ENCODE assay signal across 1 cellular context in the genomic region with DNA sequence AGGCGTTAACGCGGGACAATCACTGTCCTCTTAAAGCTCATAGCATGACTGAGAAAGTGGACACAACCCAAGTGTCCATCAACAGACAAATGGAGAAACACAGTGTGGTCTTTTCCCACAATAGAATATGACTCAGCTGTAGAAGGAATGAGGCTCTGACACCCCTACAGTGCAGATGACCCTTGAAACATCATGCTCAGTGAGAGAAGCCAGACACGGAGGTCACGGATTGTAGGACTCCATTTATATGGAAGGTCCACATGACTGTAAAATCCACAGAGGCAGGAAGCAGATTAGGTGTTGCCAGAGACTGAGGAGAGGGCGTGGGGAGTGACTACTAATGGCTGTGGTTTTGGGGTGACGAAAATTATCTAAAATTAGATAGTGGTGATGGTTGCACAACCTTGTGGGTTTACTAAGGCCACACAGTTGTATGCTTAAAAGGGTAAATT.
TF ChIP-seq lines count a peak whose summit lies in the region.

No MANE protein-coding gene starts in this region.

TF ChIP-seq in K562, 482 proteins besides CTCF, POLR2A, EP300 and RAD21 (continued from another document and continues in another):
- TF ChIP-seq ZNF592 (IDR thresholded peaks at IDR 0.05), result no peak
- no peak for TF ChIP-seq ZFP30 (CRISPR knock-in tag; IDR thresholded peaks at IDR 0.05; ENCODE audit: borderline replicate concordance)
- 0 out of 2 replicates have a peak, but pooled peaks have one; percentile 45 for TF ChIP-seq KAT7 (CRISPR knock-in tag; IDR thresholded peaks at IDR 0.05; ENCODE audit: borderline replicate concordance)
- TF ChIP-seq DMBX1 (CRISPR knock-in tag; IDR thresholded peaks at IDR 0.05; ENCODE audit: borderline replicate concordance), result no peak
- no peak for TF ChIP-seq ZSCAN32 (CRISPR knock-in tag; IDR thresholded peaks at IDR 0.05)
- no peak for TF ChIP-seq GATA2 (CRISPR knock-in tag; IDR thresholded peaks at IDR 0.05)
- TF ChIP-seq ZNF79 (CRISPR knock-in tag; IDR thresholded peaks at IDR 0.05; ENCODE audit: low read depth), result no peak
- TF ChIP-seq RNF2 (IDR thresholded peaks at IDR 0.05), result peak; percentile 65; the same call in 1 of the 2 replicates
- TF ChIP-seq ZNF785 (CRISPR knock-in tag; IDR thresholded peaks at IDR 0.05), result no peak
- TF ChIP-seq CSDE1 (IDR thresholded peaks at IDR 0.05), result no peak
- TF ChIP-seq DPF2 (IDR thresholded peaks at IDR 0.05), result peak; percentile 47
- TF ChIP-seq, protein P1, sequence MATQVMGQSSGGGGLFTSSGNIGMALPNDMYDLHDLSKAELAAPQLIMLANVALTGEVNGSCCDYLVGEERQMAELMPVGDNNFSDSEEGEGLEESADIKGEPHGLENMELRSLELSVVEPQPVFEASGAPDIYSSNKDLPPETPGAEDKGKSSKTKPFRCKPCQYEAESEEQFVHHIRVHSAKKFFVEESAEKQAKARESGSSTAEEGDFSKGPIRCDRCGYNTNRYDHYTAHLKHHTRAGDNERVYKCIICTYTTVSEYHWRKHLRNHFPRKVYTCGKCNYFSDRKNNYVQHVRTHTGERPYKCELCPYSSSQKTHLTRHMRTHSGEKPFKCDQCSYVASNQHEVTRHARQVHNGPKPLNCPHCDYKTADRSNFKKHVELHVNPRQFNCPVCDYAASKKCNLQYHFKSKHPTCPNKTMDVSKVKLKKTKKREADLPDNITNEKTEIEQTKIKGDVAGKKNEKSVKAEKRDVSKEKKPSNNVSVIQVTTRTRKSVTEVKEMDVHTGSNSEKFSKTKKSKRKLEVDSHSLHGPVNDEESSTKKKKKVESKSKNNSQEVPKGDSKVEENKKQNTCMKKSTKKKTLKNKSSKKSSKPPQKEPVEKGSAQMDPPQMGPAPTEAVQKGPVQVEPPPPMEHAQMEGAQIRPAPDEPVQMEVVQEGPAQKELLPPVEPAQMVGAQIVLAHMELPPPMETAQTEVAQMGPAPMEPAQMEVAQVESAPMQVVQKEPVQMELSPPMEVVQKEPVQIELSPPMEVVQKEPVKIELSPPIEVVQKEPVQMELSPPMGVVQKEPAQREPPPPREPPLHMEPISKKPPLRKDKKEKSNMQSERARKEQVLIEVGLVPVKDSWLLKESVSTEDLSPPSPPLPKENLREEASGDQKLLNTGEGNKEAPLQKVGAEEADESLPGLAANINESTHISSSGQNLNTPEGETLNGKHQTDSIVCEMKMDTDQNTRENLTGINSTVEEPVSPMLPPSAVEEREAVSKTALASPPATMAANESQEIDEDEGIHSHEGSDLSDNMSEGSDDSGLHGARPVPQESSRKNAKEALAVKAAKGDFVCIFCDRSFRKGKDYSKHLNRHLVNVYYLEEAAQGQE (CRISPR knock-in tag; IDR thresholded peaks at IDR 0.05; ENCODE audit: low read depth), result no peak
- TF ChIP-seq, protein P2, sequence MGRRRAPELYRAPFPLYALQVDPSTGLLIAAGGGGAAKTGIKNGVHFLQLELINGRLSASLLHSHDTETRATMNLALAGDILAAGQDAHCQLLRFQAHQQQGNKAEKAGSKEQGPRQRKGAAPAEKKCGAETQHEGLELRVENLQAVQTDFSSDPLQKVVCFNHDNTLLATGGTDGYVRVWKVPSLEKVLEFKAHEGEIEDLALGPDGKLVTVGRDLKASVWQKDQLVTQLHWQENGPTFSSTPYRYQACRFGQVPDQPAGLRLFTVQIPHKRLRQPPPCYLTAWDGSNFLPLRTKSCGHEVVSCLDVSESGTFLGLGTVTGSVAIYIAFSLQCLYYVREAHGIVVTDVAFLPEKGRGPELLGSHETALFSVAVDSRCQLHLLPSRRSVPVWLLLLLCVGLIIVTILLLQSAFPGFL (CRISPR knock-in tag; IDR thresholded peaks at IDR 0.05), result no peak
- TF ChIP-seq ZNF431 (CRISPR knock-in tag; IDR thresholded peaks at IDR 0.05), result no peak
- TF ChIP-seq MLLT1 (IDR thresholded peaks at IDR 0.05), result peak in 1 of 2 experiments; percentile 84; a peak in 2 of 4 replicates
- TF ChIP-seq SRSF7 (optimal IDR thresholded peaks at IDR 0.05; ENCODE audit: low read depth, low read length), result no peak
- TF ChIP-seq, protein P3, sequence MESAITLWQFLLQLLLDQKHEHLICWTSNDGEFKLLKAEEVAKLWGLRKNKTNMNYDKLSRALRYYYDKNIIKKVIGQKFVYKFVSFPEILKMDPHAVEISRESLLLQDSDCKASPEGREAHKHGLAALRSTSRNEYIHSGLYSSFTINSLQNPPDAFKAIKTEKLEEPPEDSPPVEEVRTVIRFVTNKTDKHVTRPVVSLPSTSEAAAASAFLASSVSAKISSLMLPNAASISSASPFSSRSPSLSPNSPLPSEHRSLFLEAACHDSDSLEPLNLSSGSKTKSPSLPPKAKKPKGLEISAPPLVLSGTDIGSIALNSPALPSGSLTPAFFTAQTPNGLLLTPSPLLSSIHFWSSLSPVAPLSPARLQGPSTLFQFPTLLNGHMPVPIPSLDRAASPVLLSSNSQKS (CRISPR knock-in tag; IDR thresholded peaks at IDR 0.05), result no peak
- peak; percentile 35; the same call in 1 of the 2 replicates for TF ChIP-seq TEAD4 (IDR thresholded peaks at IDR 0.05; ENCODE audit: low read length)
- TF ChIP-seq TEAD4 (CRISPR knock-in tag; IDR thresholded peaks at IDR 0.05; ENCODE audit: borderline replicate concordance), result no peak
- 0 out of 2 replicates have a peak, but pooled peaks have one; percentile 7 for TF ChIP-seq KLF16 (IDR thresholded peaks at IDR 0.05)
- peak; percentile 63; the same call in 1 of the 2 replicates for TF ChIP-seq ZNF766 (CRISPR knock-in tag; conservative IDR thresholded peaks at IDR 0.05)
- peak in 1 of 3 experiments; percentile 52 for TF ChIP-seq YY1 (IDR thresholded peaks at IDR 0.05; ENCODE audit: borderline replicate concordance in 1 of 3, control insufficient read depth in 1 of 3, extremely low read depth in 1 of 3, insufficient read depth in 3 of 3, insufficient read length in 1 of 3, insufficient replicate concordance in 2 of 3, low read depth in 1 of 3, low read length in 2 of 3)
- TF ChIP-seq CREM (IDR thresholded peaks at IDR 0.05; ENCODE audit: low read depth), result peak; percentile 70
- no peak for TF ChIP-seq ZNF395 (CRISPR knock-in tag; IDR thresholded peaks at IDR 0.05)
- no peak for TF ChIP-seq KDM5B (IDR thresholded peaks at IDR 0.05; ENCODE audit: insufficient replicate concordance, low read depth, low read length)
- TF ChIP-seq, protein P4, sequence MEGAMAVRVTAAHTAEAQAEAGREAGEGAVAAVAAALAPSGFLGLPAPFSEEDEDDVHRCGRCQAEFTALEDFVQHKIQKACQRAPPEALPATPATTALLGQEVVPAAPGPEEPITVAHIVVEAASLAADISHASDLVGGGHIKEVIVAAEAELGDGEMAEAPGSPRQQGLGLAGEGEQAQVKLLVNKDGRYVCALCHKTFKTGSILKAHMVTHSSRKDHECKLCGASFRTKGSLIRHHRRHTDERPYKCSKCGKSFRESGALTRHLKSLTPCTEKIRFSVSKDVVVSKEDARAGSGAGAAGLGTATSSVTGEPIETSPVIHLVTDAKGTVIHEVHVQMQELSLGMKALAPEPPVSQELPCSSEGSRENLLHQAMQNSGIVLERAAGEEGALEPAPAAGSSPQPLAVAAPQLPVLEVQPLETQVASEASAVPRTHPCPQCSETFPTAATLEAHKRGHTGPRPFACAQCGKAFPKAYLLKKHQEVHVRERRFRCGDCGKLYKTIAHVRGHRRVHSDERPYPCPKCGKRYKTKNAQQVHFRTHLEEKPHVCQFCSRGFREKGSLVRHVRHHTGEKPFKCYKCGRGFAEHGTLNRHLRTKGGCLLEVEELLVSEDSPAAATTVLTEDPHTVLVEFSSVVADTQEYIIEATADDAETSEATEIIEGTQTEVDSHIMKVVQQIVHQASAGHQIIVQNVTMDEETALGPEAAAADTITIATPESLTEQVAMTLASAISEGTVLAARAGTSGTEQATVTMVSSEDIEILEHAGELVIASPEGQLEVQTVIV (CRISPR knock-in tag; IDR thresholded peaks at IDR 0.05; ENCODE audit: borderline replicate concordance), result no peak
- peak; percentile 33; the same call in 1 of the 2 replicates for TF ChIP-seq ETV1 (tag; conservative IDR thresholded peaks at IDR 0.05; ENCODE audit: low read depth)
- 0 out of 2 replicates have a peak, but pooled peaks have one; percentile 27 for TF ChIP-seq HES1 (IDR thresholded peaks at IDR 0.05; ENCODE audit: low read depth)
- TF ChIP-seq ZNF699 (CRISPR knock-in tag; IDR thresholded peaks at IDR 0.05; ENCODE audit: insufficient replicate concordance), result no peak
- no peak for TF ChIP-seq ARHGAP35 (IDR thresholded peaks at IDR 0.05; ENCODE audit: partially characterized antibody)
- no peak for TF ChIP-seq MECOM (CRISPR knock-in tag; IDR thresholded peaks at IDR 0.05)
- TF ChIP-seq SMARCE1 (IDR thresholded peaks at IDR 0.05), result peak; percentile 63; the same call in 1 of the 2 replicates
- TF ChIP-seq SOX6 (IDR thresholded peaks at IDR 0.05), result 0 out of 2 replicates have a peak, but pooled peaks have one; percentile 42
